In the genomic region with DNA sequence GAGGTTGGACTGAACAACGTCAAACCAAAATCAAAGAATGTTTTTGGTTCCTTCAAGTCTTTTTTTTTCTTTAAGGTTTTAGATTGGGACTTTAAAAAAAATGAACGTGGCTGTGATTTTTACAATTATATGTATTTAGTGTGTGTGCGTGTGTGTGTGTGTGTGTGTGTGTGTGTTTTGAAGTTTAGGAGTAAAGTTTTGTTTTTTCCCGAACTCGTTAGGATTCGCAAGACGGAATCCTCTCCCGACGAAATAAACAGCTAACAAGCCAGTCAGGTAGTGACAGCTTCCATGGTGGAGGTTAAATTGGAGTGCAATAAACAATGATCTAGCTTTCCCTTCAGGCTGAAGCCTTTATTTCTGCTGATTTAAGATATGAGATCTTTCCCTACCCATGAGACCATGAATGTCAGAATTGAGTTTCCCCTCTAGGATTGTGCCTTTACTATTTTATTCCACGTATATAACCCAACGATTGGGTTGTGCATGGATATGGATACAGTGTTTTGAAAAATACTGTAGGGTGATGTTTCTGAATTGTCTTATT, we compare ENCODE assay signal across 8 cellular contexts. TPM values are rescaled to one million over a fixed set of nuclear protein-coding genes. Genes with fewer than 3 reads are reported as not detected.
DNase-seq lines count a peak whose midpoint lies in the region; ATAC-seq and TF ChIP-seq lines count a peak whose summit lies in the region.

No MANE protein-coding gene starts in this region.

- ATAC-seq in CD4-positive, CD25-positive, alpha-beta regulatory T cell (ENCODE audit: low read depth in 2 of 2) = no peak
- ATAC-seq in lung (ENCODE audit: insufficient read depth, low FRiP score) = no peak
- ATAC-seq in GM19023 (IDR thresholded peaks at IDR 0.05; ENCODE audit: unreplicated experiment) = no peak
- no peak for ATAC-seq in HG02763 (IDR thresholded peaks at IDR 0.05; ENCODE audit: unreplicated experiment)

- no peaks in the 10 kb centered on the region for H3K36me3 ChIP-seq in CD4-positive, CD25-positive, alpha-beta regulatory T cell (ENCODE audit: control insufficient read depth, insufficient read depth, low read length)
- H3K36me3 ChIP-seq in KOPT-K1 (ENCODE audit: insufficient read depth, low read length) (peaks cover 3% of the 10 kb centered on the region), brain microvascular endothelial cell (replicated peaks) (no peaks in the 10 kb centered on the region), lung (ENCODE audit: control insufficient read depth in 2 of 2, insufficient read depth in 2 of 2, low read length in 2 of 2) (no peaks in the 10 kb centered on the region), urinary bladder (ENCODE audit: insufficient read depth) (no peaks in the 10 kb centered on the region)

- 16 to 24% methylated on average over 11 of the region's 11 CpGs for WGBS in lung, 2 donors
- 17% methylated on average over 11 of the region's 11 CpGs for WGBS in urinary bladder

- H3K27me3 ChIP-seq in CD4-positive, CD25-positive, alpha-beta regulatory T cell (ENCODE audit: control insufficient read depth, insufficient read depth, low read length) = no peaks in the 10 kb centered on the region
- no peaks in the 10 kb centered on the region for H3K27me3 ChIP-seq in brain microvascular endothelial cell (replicated peaks)
- H3K27me3 ChIP-seq in lung (ENCODE audit: control insufficient read depth, insufficient read depth) = no peaks in the 10 kb centered on the region

- H3K27ac Mint-ChIP-seq in CD4-positive, CD25-positive, alpha-beta regulatory T cell = peak overlapping the region; percentile 83 to 92 (median 90)

- H3K9me3 ChIP-seq in CD4-positive, CD25-positive, alpha-beta regulatory T cell (ENCODE audit: control insufficient read depth in 2 of 2, low read length in 2 of 2) = no peaks in the 10 kb centered on the region
- H3K9me3 ChIP-seq in KOPT-K1 (ENCODE audit: insufficient read depth, low read length, poor library complexity, severe bottlenecking) (no peaks in the 10 kb centered on the region), lung (ENCODE audit: control insufficient read depth in 2 of 2, insufficient read depth in 1 of 2, low read length in 1 of 2) (no peaks in the 10 kb centered on the region)

- peaks cover 3% of the 10 kb centered on the region for H3K36me3 Mint-ChIP-seq in CD4-positive, CD25-positive, alpha-beta regulatory T cell

- H3K27ac ChIP-seq in CD4-positive, CD25-positive, alpha-beta regulatory T cell (ENCODE audit: insufficient read depth, low read length, poor library complexity, severe bottlenecking) = no peak overlapping the region
- H3K27ac ChIP-seq in KOPT-K1 (ENCODE audit: low read depth, low read length, poor library complexity, severe bottlenecking) (peak overlapping the region; percentile 73), brain microvascular endothelial cell (no peak overlapping the region), lung (ENCODE audit: low read depth in 1 of 2, low read length in 1 of 2) (peak overlapping the region in 1 of 2 donors; percentile 86), urinary bladder (ENCODE audit: low read depth) (no peak overlapping the region)

- H3K9me3 Mint-ChIP-seq in CD4-positive, CD25-positive, alpha-beta regulatory T cell = no peaks in the 10 kb centered on the region

- H3K4me3 Mint-ChIP-seq in CD4-positive, CD25-positive, alpha-beta regulatory T cell = peak overlapping the region; percentile 95 to 96 (median 95)

- DNase-seq in CD4-positive, CD25-positive, alpha-beta regulatory T cell = no peak
- DNase-seq in brain microvascular endothelial cell (peak; percentile 2), lung (ENCODE audit: low spot score) (no peak), NCI-H2029 treated with DMSO at 0.1 percent for 48 hours (lab: John Stamatoyannopoulos, UW) (no peak)

- no peak for TF ChIP-seq CTCF in brain microvascular endothelial cell (IDR thresholded peaks at IDR 0.05; ENCODE audit: low read depth, low read length, missing control alignments)
- TF ChIP-seq CTCF in lung (IDR thresholded peaks at IDR 0.05; ENCODE audit: control extremely low read depth, extremely low read depth) = no peak

- in situ Hi-C loops in brain microvascular endothelial cell (cut with HindIII; ENCODE audit: low pct_ligation_motif_present, low sequenced_read_pairs) = no loop called here

- no peaks in the 10 kb centered on the region for H3K27me3 Mint-ChIP-seq in CD4-positive, CD25-positive, alpha-beta regulatory T cell

- H3K4me1 ChIP-seq in CD4-positive, CD25-positive, alpha-beta regulatory T cell (ENCODE audit: control insufficient read depth, insufficient read depth, low read length, poor library complexity, severe bottlenecking) = peaks cover 15% of the 10 kb centered on the region
- peaks cover 0 to 3% of the 10 kb centered on the region in 2 donors for H3K4me1 ChIP-seq in lung (ENCODE audit: control insufficient read depth in 2 of 2, insufficient read depth in 2 of 2, low read length in 2 of 2)
- no peaks in the 10 kb centered on the region for H3K4me1 ChIP-seq in urinary bladder (ENCODE audit: insufficient read depth)

- peaks cover 10 to 34% (median 24%) of the 10 kb centered on the region in 4 donors for H3K4me1 Mint-ChIP-seq in CD4-positive, CD25-positive, alpha-beta regulatory T cell

- H3K4me3 ChIP-seq in CD4-positive, CD25-positive, alpha-beta regulatory T cell (ENCODE audit: low read depth, low read length) = peak overlapping the region; percentile 73
- H3K4me3 ChIP-seq in brain microvascular endothelial cell (ENCODE audit: low read depth, low read length) = peak overlapping the region; percentile 70
- peak overlapping the region; percentile 80 for H3K4me3 ChIP-seq in lung
- peak overlapping the region; percentile 95 for H3K4me3 ChIP-seq in urinary bladder (ENCODE audit: low read depth, low read length)

RNA-seq across cellular contexts. Expression of gene KIAA1958, which starts 1.2 kb away (rescaled TPM):
- total RNA-seq in CD4-positive, CD25-positive, alpha-beta regulatory T cell = 3.1 TPM
- polyA plus RNA-seq in CD4-positive, CD25-positive, alpha-beta regulatory T cell = 1 to 10 TPM in 2 of 4 donors, under 1 TPM in 2; 0.41 to 1.3 (median 1.1) TPM
- total RNA-seq in lung (10 to 100 TPM; 11.6 to 24.0 TPM), urinary bladder (11.3 TPM)
- polyA plus RNA-seq in lung (1 to 10 TPM; 2.0 TPM), urinary bladder (1.3 TPM)
